1 cellular context compared by ENCODE assay signal in the genomic region with DNA sequence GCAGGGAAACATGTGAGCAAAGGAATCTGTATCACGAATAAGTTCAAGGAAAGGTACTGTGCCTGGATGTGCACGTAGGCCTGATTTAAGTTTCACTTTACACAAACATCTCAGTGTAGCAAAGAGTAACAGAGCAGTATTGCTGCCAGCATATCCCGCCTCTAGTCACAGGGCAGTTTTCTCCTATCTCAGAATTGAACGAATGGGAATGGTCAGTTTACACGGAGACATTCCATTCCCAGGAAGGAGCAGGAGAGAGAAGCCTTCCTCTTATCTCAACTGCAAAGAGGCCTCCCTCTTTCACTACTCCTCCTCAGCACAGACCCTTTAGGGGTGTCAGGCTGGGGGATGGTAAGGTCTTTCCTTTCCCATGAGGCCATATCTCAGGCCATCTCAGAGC.
TF ChIP-seq lines count a peak whose summit lies in the region.
"Not testable (repeated sequence)": the region's sequence is repeated elsewhere in the genome, so short reads cannot be mapped to it uniquely, and the experiment has no call there.

No MANE protein-coding gene starts in this region.

TF ChIP-seq in K562, 482 proteins besides CTCF, POLR2A, EP300 and RAD21:
- TF ChIP-seq GABPA (tag; conservative IDR thresholded peaks at IDR 0.05; ENCODE audit: low read depth) = 0 out of 2 replicates have a peak, but pooled peaks have one; percentile 28
- peak; percentile 26; the same call in 1 of the 2 replicates for TF ChIP-seq GATAD2A (IDR thresholded peaks at IDR 0.05)
- peak; percentile 63; the same call in 1 of the 2 replicates for TF ChIP-seq ZNF263 (CRISPR knock-in tag; IDR thresholded peaks at IDR 0.05; ENCODE audit: borderline replicate concordance)
- TF ChIP-seq ZBTB40 (IDR thresholded peaks at IDR 0.05) = peak; percentile 11; the same call in 1 of the 2 replicates
- TF ChIP-seq ZBTB40 (CRISPR knock-in tag; IDR thresholded peaks at IDR 0.05) = not testable (repeated sequence)
- TF ChIP-seq CBFA2T3 (IDR thresholded peaks at IDR 0.05) = 0 out of 2 replicates have a peak, but pooled peaks have one; percentile 3
- 0 out of 4 replicates have a peak, but pooled peaks of 1 of the 2 experiments have one; percentile 9 for TF ChIP-seq HDAC1 (IDR thresholded peaks at IDR 0.05)
- TF ChIP-seq ZFX (CRISPR knock-in tag; IDR thresholded peaks at IDR 0.05) = peak; percentile 62
TF ChIP-seq in K562: peak in this region for 7; not testable (repeated sequence) for 475.
